8 cellular contexts compared by ENCODE assay signal in genomic region chr15:90956551-90957104, GRCh38. TPM values are rescaled to one million over a fixed set of nuclear protein-coding genes. Genes with fewer than 3 reads are reported as not detected.
DNase-seq lines count a peak whose midpoint lies in the region; ATAC-seq, FAIRE-seq and TF ChIP-seq lines count a peak whose summit lies in the region.

No MANE protein-coding gene starts in this region.

- H2BK5ac ChIP-seq in neuronal stem cell (ENCODE audit: low read length): no peak overlapping the region

- H3K27ac ChIP-seq in C4-2B (peak overlapping the region; percentile 95), neuronal stem cell (replicated peaks; ENCODE audit: low read length) (no peak overlapping the region), subcutaneous abdominal adipose tissue (ENCODE audit: low read depth, low read length) (no peak overlapping the region)

- peak overlapping the region; percentile 95 for H3K9ac ChIP-seq in neuronal stem cell (ENCODE audit: low read depth, low read length, poor library complexity)
- peak overlapping the region in 4 of 5 donors; percentile 37 to 84 (median 70) for H3K9ac ChIP-seq in subcutaneous abdominal adipose tissue (ENCODE audit: low read length in 5 of 5)

- H3K4ac ChIP-seq in neuronal stem cell (ENCODE audit: low read length): no peak overlapping the region

- TF ChIP-seq CTCF in C4-2B (conservative IDR thresholded peaks at IDR 0.05): peak; percentile 99

- H4K8ac ChIP-seq in neuronal stem cell (ENCODE audit: low read depth, low read length): peak overlapping the region; percentile 82

- DNase-seq in HPDE6-E6E7 (ENCODE audit: extremely low spot score) (peak; percentile 82), RKO (ENCODE audit: low spot score) (peak; percentile 78), frontal cortex (ENCODE audit: low spot score in 2 of 2) (peak; percentile 85 to 89), neuronal stem cell (ENCODE audit: low spot score) (peak; percentile 81)
- peak; percentile 59 for DNase-seq in activated naive CD4-positive, alpha-beta T cell treated with anti-CD3 and anti-CD28 coated beads for 36 hours

- peak overlapping the region; percentile 91 for H2AK5ac ChIP-seq in neuronal stem cell (ENCODE audit: low read depth, low read length)

- FAIRE-seq in frontal cortex (lab: Jason Lieb, UNC): no peak

- ATAC-seq in HG02623 (IDR thresholded peaks at IDR 0.05; ENCODE audit: unreplicated experiment): no peak

- WGBS in neuronal stem cell (ENCODE audit: extremely low coverage in 2 of 2, insufficient read length in 2 of 2, insufficient replicate concordance in 1 of 2), 2 donors: no CpG with 5 or more reads among the region's 50 CpGs

- H3K9me3 Mint-ChIP-seq in activated naive CD4-positive, alpha-beta T cell treated with anti-CD3 and anti-CD28 coated beads for 36 hours: no peaks in the 10 kb centered on the region

- peaks cover 0 to 4% (median 0%) of the 10 kb centered on the region in 3 experiments for H3K27me3 ChIP-seq in neuronal stem cell (ENCODE audit: control insufficient read depth in 3 of 3, insufficient read depth in 3 of 3, low read depth in 1 of 3, low read length in 3 of 3)
- H3K27me3 ChIP-seq in subcutaneous abdominal adipose tissue (ENCODE audit: control insufficient read depth in 5 of 5, insufficient read depth in 4 of 5, low read length in 5 of 5): no peaks in the 10 kb centered on the region

- peak overlapping the region; percentile 97 for H3K18ac ChIP-seq in neuronal stem cell (ENCODE audit: low read length)

- no peaks in the 10 kb centered on the region for H3K27me3 Mint-ChIP-seq in activated naive CD4-positive, alpha-beta T cell treated with anti-CD3 and anti-CD28 coated beads for 36 hours (ENCODE audit: low read depth)

- peak overlapping the region; percentile 85 for H2BK15ac ChIP-seq in neuronal stem cell (ENCODE audit: low read length)

- peaks cover 0 to 1% of the 10 kb centered on the region in 2 donors for H3K9me3 ChIP-seq in neuronal stem cell (replicated peaks in 1 of 2; ENCODE audit: control insufficient read depth in 2 of 2, insufficient read depth in 1 of 2, low read depth in 1 of 2, low read length in 2 of 2)
- H3K9me3 ChIP-seq in subcutaneous abdominal adipose tissue (ENCODE audit: control insufficient read depth in 5 of 5, low read length in 5 of 5): no peaks in the 10 kb centered on the region

- H2BK12ac ChIP-seq in neuronal stem cell (ENCODE audit: low read length): no peak overlapping the region

- no peak overlapping the region for H2BK120ac ChIP-seq in neuronal stem cell (ENCODE audit: low read depth, low read length)

- H3K79me1 ChIP-seq in neuronal stem cell (ENCODE audit: low read depth, low read length): peaks cover 10% of the 10 kb centered on the region

- peak overlapping the region; percentile 71 for H2AFZ ChIP-seq in neuronal stem cell (ENCODE audit: low read length)

- peaks cover 35% of the 10 kb centered on the region for H3K36me3 Mint-ChIP-seq in activated naive CD4-positive, alpha-beta T cell treated with anti-CD3 and anti-CD28 coated beads for 36 hours (ENCODE audit: low read depth)

- CTCF ChIA-PET in activated naive CD4-positive, alpha-beta T cell treated with anti-CD3 and anti-CD28 coated beads for 36 hours (lab: Charles Lee): interaction anchor here (0.6 to 7.5 kb wide), 22 partner anchors 9 to 1130 kb away, joined by 3 to 104 read pairs (median 5); partner anchors contain the start of genes HDDC3 and UNC45A

- H4K91ac ChIP-seq in neuronal stem cell (ENCODE audit: low read depth, low read length, poor library complexity): no peak overlapping the region

- H3K4me2 ChIP-seq in neuronal stem cell (ENCODE audit: insufficient read depth, low read length, poor library complexity, severe bottlenecking): peak overlapping the region; percentile 90

- no peak overlapping the region for H3K14ac ChIP-seq in neuronal stem cell (ENCODE audit: low read length)

- peak overlapping the region; percentile 89 for H3K23ac ChIP-seq in neuronal stem cell (ENCODE audit: low read depth, low read length, poor library complexity)

- peak overlapping the region; percentile 86 for H3K4me3 Mint-ChIP-seq in activated naive CD4-positive, alpha-beta T cell treated with anti-CD3 and anti-CD28 coated beads for 36 hours

- H3K27ac Mint-ChIP-seq in activated naive CD4-positive, alpha-beta T cell treated with anti-CD3 and anti-CD28 coated beads for 36 hours: no peak overlapping the region

- peaks cover 30 to 43% of the 10 kb centered on the region in 2 donors for H3K36me3 ChIP-seq in neuronal stem cell (replicated peaks in 1 of 2; ENCODE audit: control insufficient read depth in 2 of 2, insufficient read depth in 2 of 2, low read length in 2 of 2)
- peaks cover 0 to 42% (median 36%) of the 10 kb centered on the region in 5 donors for H3K36me3 ChIP-seq in subcutaneous abdominal adipose tissue (ENCODE audit: control insufficient read depth in 5 of 5, insufficient read depth in 5 of 5, low read length in 5 of 5)

- H3K4me3 ChIP-seq in neuronal stem cell (ENCODE audit: low read length in 2 of 2) (peak overlapping the region; percentile 31 to 86), subcutaneous abdominal adipose tissue (ENCODE audit: low read depth in 1 of 5, low read length in 5 of 5) (peak overlapping the region in 4 of 5 donors; percentile 69 to 79 (median 72))

- intact Hi-C loops in activated naive CD4-positive, alpha-beta T cell treated with anti-CD3 and anti-CD28 coated beads for 36 hours (cut with micrococcal nuclease): loop anchor here (1.0 kb wide), 2 partner anchors 77 to 94 kb away; no protein-coding TSS in a partner anchor

- H3K4me1 ChIP-seq in neuronal stem cell (ENCODE audit: control insufficient read depth in 2 of 2, insufficient read depth in 1 of 2, low read depth in 1 of 2, low read length in 2 of 2) (peaks cover 0 to 10% of the 10 kb centered on the region in 2 donors), subcutaneous abdominal adipose tissue (ENCODE audit: control insufficient read depth in 5 of 5, insufficient read depth in 5 of 5, low read length in 5 of 5) (peaks cover 0 to 47% (median 42%) of the 10 kb centered on the region in 5 donors)

- H3K4me1 Mint-ChIP-seq in activated naive CD4-positive, alpha-beta T cell treated with anti-CD3 and anti-CD28 coated beads for 36 hours (ENCODE audit: low read depth): peaks cover 12% of the 10 kb centered on the region

RNA-seq across cellular contexts. Expression of gene RCCD1, which starts 1.9 kb away (rescaled TPM):
- total RNA-seq in activated naive CD4-positive, alpha-beta T cell treated with anti-CD3 and anti-CD28 coated beads for 36 hours: 10 to 100 TPM; 52.0 to 52.4 TPM
- 14.3 TPM for total RNA-seq in frontal cortex
- 15.6 TPM for polyA plus RNA-seq in neuronal stem cell (2013, experiment 1 of 2)
- polyA plus RNA-seq in neuronal stem cell (2013, experiment 2 of 2): 14.4 TPM

RNA-seq across cellular contexts. Expression of gene UNC45A, which starts 21.5 kb away (rescaled TPM):
- 10 to 100 TPM; 69.9 to 70.8 TPM for total RNA-seq in activated naive CD4-positive, alpha-beta T cell treated with anti-CD3 and anti-CD28 coated beads for 36 hours
- 33.4 TPM for total RNA-seq in frontal cortex
- 29.4 TPM for polyA plus RNA-seq in neuronal stem cell (2013, experiment 1 of 2)
- 28.4 TPM for polyA plus RNA-seq in neuronal stem cell (2013, experiment 2 of 2)

RNA-seq across cellular contexts. Expression of gene HDDC3, which starts 24.3 kb away (rescaled TPM):
- total RNA-seq in activated naive CD4-positive, alpha-beta T cell treated with anti-CD3 and anti-CD28 coated beads for 36 hours: 10 to 100 TPM; 49.8 to 51.3 TPM
- total RNA-seq in frontal cortex: 8.6 TPM
- 17.1 TPM for polyA plus RNA-seq in neuronal stem cell (2013, experiment 1 of 2)
- 16.8 TPM for polyA plus RNA-seq in neuronal stem cell (2013, experiment 2 of 2)

RNA-seq across cellular contexts. Expression of gene PRC1, which starts 37.7 kb away (rescaled TPM):
- total RNA-seq in activated naive CD4-positive, alpha-beta T cell treated with anti-CD3 and anti-CD28 coated beads for 36 hours: 100 to 1,000 TPM; 173 TPM
- 13.5 TPM for total RNA-seq in frontal cortex
- 196 TPM for polyA plus RNA-seq in neuronal stem cell (2013, experiment 1 of 2)
- 191 TPM for polyA plus RNA-seq in neuronal stem cell (2013, experiment 2 of 2)

RNA-seq across cellular contexts. Expression of gene MAN2A2, which starts 53.5 kb away (rescaled TPM):
- 100 to 1,000 TPM; 139 to 141 TPM for total RNA-seq in activated naive CD4-positive, alpha-beta T cell treated with anti-CD3 and anti-CD28 coated beads for 36 hours
- 22.4 TPM for total RNA-seq in frontal cortex
- 41.6 TPM for polyA plus RNA-seq in neuronal stem cell (2013, experiment 1 of 2)
- 37.8 TPM for polyA plus RNA-seq in neuronal stem cell (2013, experiment 2 of 2)
